In the genomic region with DNA sequence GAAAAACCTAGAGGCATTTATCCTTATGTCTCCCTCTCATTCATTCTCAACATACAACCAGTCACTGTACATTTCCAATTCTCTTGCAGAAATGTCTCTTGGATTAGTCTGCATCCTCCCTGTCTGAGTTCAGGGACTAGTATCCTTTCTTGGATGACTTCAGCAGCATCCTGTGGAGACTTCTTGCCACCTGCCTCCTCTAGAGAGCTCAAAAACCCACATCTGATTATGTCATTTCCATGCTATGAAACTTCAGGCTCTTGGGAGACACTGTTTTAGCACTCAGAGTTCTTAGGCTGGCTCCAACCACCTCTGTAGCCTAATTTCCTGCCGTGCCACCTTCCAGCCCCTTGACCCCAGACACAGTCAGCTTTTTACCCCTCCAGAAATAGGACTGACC, we compare ENCODE assay signal across 18 cellular contexts.
DNase-seq lines count a peak whose midpoint lies in the region; ATAC-seq, FAIRE-seq and TF ChIP-seq lines count a peak whose summit lies in the region.
"Had no signal": no experiment of that assay in that cellular context is flagged by ENCODE, and none has a peak within 500 bp of the region (broad histone marks: within the 10 kb centered on the region; RNA-seq: fewer than 3 reads in every experiment).

No MANE protein-coding gene starts in this region.

- H3K36me3 ChIP-seq in A673 (ENCODE audit: insufficient read depth, low read length, poor library complexity, severe bottlenecking) = no peaks in the 10 kb centered on the region
- no peaks in the 10 kb centered on the region for H3K36me3 ChIP-seq in pancreas
- H3K36me3 ChIP-seq: spleen had no signal

- H3K9me3 ChIP-seq in A673 (ENCODE audit: low read depth, low read length, poor library complexity, severe bottlenecking) (no peaks in the 10 kb centered on the region), pancreas (no peaks in the 10 kb centered on the region)
- H3K9me3 ChIP-seq: spleen had no signal

- no TSS peak for BruUV-seq in A673 (replicated peaks; lab: Mats Ljungman, UMichigan)

- CTCF ChIA-PET in A673 (lab: Charles Lee) = interaction anchor here (0.6 kb wide), 1 partner anchor 18 kb away, joined by 7 read pairs; no protein-coding TSS in a partner anchor

- FAIRE-seq in pancreas (lab: Jason Lieb, UNC) = no peak
- FAIRE-seq: bronchial epithelial cell, islet of Langerhans had no signal

- H3K4me3 ChIP-seq in A673 (ENCODE audit: low read depth, low read length, poor library complexity, severe bottlenecking) = no peak overlapping the region
- no peak overlapping the region for H3K4me3 ChIP-seq in foreskin fibroblast (ENCODE audit: low read depth in 1 of 2, low read length in 2 of 2)
- H3K4me3 ChIP-seq in pancreas = no peak overlapping the region
- H3K4me3 ChIP-seq: spleen had no signal

- TF ChIP-seq CTCF in A673 (conservative IDR thresholded peaks at IDR 0.05; ENCODE audit: low read depth, low read length) = no peak
- no peak for TF ChIP-seq CTCF in foreskin fibroblast (IDR thresholded peaks at IDR 0.05; ENCODE audit: low read depth, low read length)
- no peak for TF ChIP-seq CTCF in pancreas (IDR thresholded peaks at IDR 0.05)

- ATAC-seq in SK-N-SH treated with all-trans-retinoic acid at 6 μM for 48 hours = peak; percentile 70
- no peak for ATAC-seq in pancreas

- POLR2A ChIA-PET in A673 (lab: Charles Lee; ENCODE audit: low non-redundant PET) = no interaction called here

- WGBS in pancreas, 2 donors = 76 to 93% methylated on average over 1 of the region's 1 CpG

- H3K4me1 ChIP-seq in A673 (ENCODE audit: insufficient read depth, low read length, poor library complexity, severe bottlenecking) (peaks cover 17% of the 10 kb centered on the region), pancreas (no peaks in the 10 kb centered on the region)

- H3K27ac ChIP-seq in A673 (ENCODE audit: low read depth, low read length, poor library complexity, severe bottlenecking) (no peak overlapping the region), pancreas (no peak overlapping the region)
- H3K27ac ChIP-seq: C4-2B, spleen had no signal

- intact Hi-C loops in A673 (cut with micrococcal nuclease; ENCODE audit: unreplicated experiment) (no loop called here), pancreas (cut with DNase I) (no loop called here)

- DNase-seq in A673 (ENCODE audit: low spot score) (peak; percentile 46), EL (peak; percentile 73), foreskin fibroblast (peak; percentile 46), pancreas (no peak), NCI-H2196 (lab: John Stamatoyannopoulos, UW; ENCODE audit: unreplicated experiment) (no peak), activated gamma-delta T cell (lab: John Stamatoyannopoulos, UW) (no peak)
- no peak for DNase-seq in stimulated activated CD8-positive, alpha-beta memory T cell treated with anti-CD3 and anti-CD28 coated beads, Interleukin-4, amount 100 ng/mL, for 48 hours
- DNase-seq: activated CD4-positive, alpha-beta T cell treated with anti-CD3 and anti-CD28 coated beads for 48 hours; activated gamma-delta T cell treated with Interleukin-2 at 50 U/mL for 16 hours; endodermal cell; Kasumi-1; midbrain; NCI-H1930; spleen had no signal

- no peaks in the 10 kb centered on the region for H3K27me3 ChIP-seq in A673 (replicated peaks; ENCODE audit: insufficient read depth, low read depth, low read length, poor library complexity)
- H3K27me3 ChIP-seq in pancreas = peaks cover 0 to 3% (median 0%) of the 10 kb centered on the region in 4 donors
- H3K27me3 ChIP-seq: spleen had no signal

TF ChIP-seq in SK-N-SH treated with all-trans-retinoic acid at 6 μM for 48 hours, 23 proteins besides CTCF, POLR2A, EP300 and RAD21:
- TF ChIP-seq ZNF70 (CRISPR knock-in tag; IDR thresholded peaks at IDR 0.05) (no peak), ARNTL (CRISPR knock-in tag; IDR thresholded peaks at IDR 0.05; ENCODE audit: borderline replicate concordance, low read depth) (no peak), ZFP3 (CRISPR knock-in tag; IDR thresholded peaks at IDR 0.05) (no peak), SNAI2 (CRISPR knock-in tag; IDR thresholded peaks at IDR 0.05) (no peak), RARB (CRISPR knock-in tag; IDR thresholded peaks at IDR 0.05) (no peak), ZNF565 (CRISPR knock-in tag; conservative IDR thresholded peaks at IDR 0.05; ENCODE audit: low read depth) (no peak), CSDC2 (CRISPR knock-in tag; IDR thresholded peaks at IDR 0.05) (no peak), OSR1 (CRISPR knock-in tag; IDR thresholded peaks at IDR 0.05) (no peak), ZFP30 (CRISPR knock-in tag; IDR thresholded peaks at IDR 0.05) (no peak)
- TF ChIP-seq, protein P1, sequence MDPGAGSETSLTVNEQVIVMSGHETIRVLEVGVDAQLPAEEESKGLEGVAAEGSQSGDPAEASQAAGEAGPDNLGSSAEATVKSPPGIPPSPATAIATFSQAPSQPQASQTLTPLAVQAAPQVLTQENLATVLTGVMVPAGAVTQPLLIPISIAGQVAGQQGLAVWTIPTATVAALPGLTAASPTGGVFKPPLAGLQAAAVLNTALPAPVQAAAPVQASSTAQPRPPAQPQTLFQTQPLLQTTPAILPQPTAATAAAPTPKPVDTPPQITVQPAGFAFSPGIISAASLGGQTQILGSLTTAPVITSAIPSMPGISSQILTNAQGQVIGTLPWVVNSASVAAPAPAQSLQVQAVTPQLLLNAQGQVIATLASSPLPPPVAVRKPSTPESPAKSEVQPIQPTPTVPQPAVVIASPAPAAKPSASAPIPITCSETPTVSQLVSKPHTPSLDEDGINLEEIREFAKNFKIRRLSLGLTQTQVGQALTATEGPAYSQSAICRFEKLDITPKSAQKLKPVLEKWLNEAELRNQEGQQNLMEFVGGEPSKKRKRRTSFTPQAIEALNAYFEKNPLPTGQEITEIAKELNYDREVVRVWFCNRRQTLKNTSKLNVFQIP (CRISPR knock-in tag; IDR thresholded peaks at IDR 0.05; ENCODE audit: borderline replicate concordance, low read depth) = no peak
TF ChIP-seq in SK-N-SH treated with all-trans-retinoic acid at 6 μM for 48 hours: peak in this region for 0.

Comparison
In these comparisons a context has a peak if more than half of its experiments do, and no peak if none do; other contexts are left out.
1. DNase-seq: peak in A673 (single experiment), EL (single experiment) and foreskin fibroblast (2 of 2); none in stimulated activated CD8-positive, alpha-beta memory T cell treated with anti-CD3 and anti-CD28 coated beads, Interleukin-4, amount 100 ng/mL, for 48 hours (single experiment), pancreas (0 of 6), NCI-H2196 (single experiment) and activated gamma-delta T cell (single experiment).